Comparison of ENCODE assay signal across 21 cellular contexts in genomic region chr6:54107470-54107869, GRCh38. TPM values are rescaled to one million over a fixed set of nuclear protein-coding genes. Genes with fewer than 3 reads are reported as not detected.
DNase-seq lines count a peak whose midpoint lies in the region; ATAC-seq and TF ChIP-seq lines count a peak whose summit lies in the region.
"Had no signal": no experiment of that assay in that cellular context is flagged by ENCODE, and none has a peak within 500 bp of the region (broad histone marks: within the 10 kb centered on the region; RNA-seq: fewer than 3 reads in every experiment).

No MANE protein-coding gene starts in this region.

- intact Hi-C loops in Right ventricle myocardium superior (cut with DNase I): no loop called here

- TF ChIP-seq CTCF in VCaP (conservative IDR thresholded peaks at IDR 0.05) (no peak), osteocyte (IDR thresholded peaks at IDR 0.05) (no peak)

- H3K27ac Mint-ChIP-seq in osteocyte (ENCODE audit: unreplicated experiment): peak overlapping the region; percentile 29
- H3K27ac Mint-ChIP-seq in stimulated activated naive CD8-positive, alpha-beta T cell treated with anti-CD3 and anti-CD28 coated beads, Interleukin-15, amount 100 ng/mL, for 72 hours: no peak overlapping the region
- H3K27ac Mint-ChIP-seq: CD8-positive, alpha-beta memory T cell had no signal

- H3K27me3 Mint-ChIP-seq in osteocyte (ENCODE audit: unreplicated experiment): no peaks in the 10 kb centered on the region
- no peaks in the 10 kb centered on the region for H3K27me3 Mint-ChIP-seq in stimulated activated naive CD8-positive, alpha-beta T cell treated with anti-CD3 and anti-CD28 coated beads, Interleukin-15, amount 100 ng/mL, for 72 hours
- H3K27me3 Mint-ChIP-seq: CD8-positive, alpha-beta memory T cell had no signal

- peaks cover 2% of the 10 kb centered on the region for H3K36me3 Mint-ChIP-seq in osteocyte (ENCODE audit: unreplicated experiment)
- H3K36me3 Mint-ChIP-seq: CD8-positive, alpha-beta memory T cell had no signal

- DNase-seq in NCI-H446 (lab: John Stamatoyannopoulos, UW) (peak; percentile 49 to 63), Right ventricle myocardium superior (no peak), osteocyte (ENCODE audit: extremely low spot score, unreplicated experiment) (no peak)
- DNase-seq in stimulated activated naive CD8-positive, alpha-beta T cell treated with anti-CD3 and anti-CD28 coated beads, Interleukin-15, amount 100 ng/mL, for 72 hours: no peak
- DNase-seq: CD8-positive, alpha-beta memory T cell; DMS153; EL; HCEC 1CT; MG63; NCI-H1092 treated with DMSO at 0.1 percent for 48 hours; NCI-H187; RPMI8226 had no signal

- peaks cover 10% of the 10 kb centered on the region for H3K9me3 Mint-ChIP-seq in osteocyte (ENCODE audit: unreplicated experiment)
- H3K9me3 Mint-ChIP-seq in stimulated activated naive CD8-positive, alpha-beta T cell treated with anti-CD3 and anti-CD28 coated beads, Interleukin-15, amount 100 ng/mL, for 72 hours: peaks cover 0 to 19% of the 10 kb centered on the region in 2 donors

- H3K27ac ChIP-seq in VCaP: peak overlapping the region; percentile 58
- H3K27ac ChIP-seq: BLaER1, KMS-11, SJSA1 had no signal

- peaks cover 26% of the 10 kb centered on the region for H3K4me1 Mint-ChIP-seq in osteocyte (ENCODE audit: unreplicated experiment)
- no peaks in the 10 kb centered on the region for H3K4me1 Mint-ChIP-seq in stimulated activated naive CD8-positive, alpha-beta T cell treated with anti-CD3 and anti-CD28 coated beads, Interleukin-15, amount 100 ng/mL, for 72 hours
- H3K4me1 Mint-ChIP-seq: CD8-positive, alpha-beta memory T cell had no signal

- peak; percentile 43 for ATAC-seq in Right ventricle myocardium superior (ENCODE audit: poor library complexity)
- no peak for ATAC-seq in GM18498 (IDR thresholded peaks at IDR 0.05; ENCODE audit: unreplicated experiment)
- no peak for ATAC-seq in GM19395 (IDR thresholded peaks at IDR 0.05; ENCODE audit: unreplicated experiment)
- ATAC-seq in stimulated activated naive CD8-positive, alpha-beta T cell treated with anti-CD3 and anti-CD28 coated beads, Interleukin-15, amount 100 ng/mL, for 72 hours: no peak
- ATAC-seq: HepG2 had no signal

- H3K4me3 Mint-ChIP-seq in osteocyte (ENCODE audit: unreplicated experiment): no peak overlapping the region
- no peak overlapping the region for H3K4me3 Mint-ChIP-seq in stimulated activated naive CD8-positive, alpha-beta T cell treated with anti-CD3 and anti-CD28 coated beads, Interleukin-15, amount 100 ng/mL, for 72 hours
- H3K4me3 Mint-ChIP-seq: CD8-positive, alpha-beta memory T cell had no signal

RNA-seq across cellular contexts. Expression of gene MLIP, which starts 3.8 kb away (rescaled TPM):
- total RNA-seq in Right ventricle myocardium superior: 403 TPM
- 0.65 TPM in 1 of 2 replicates, not detected in the other for total RNA-seq in osteocyte
- total RNA-seq: CD8-positive, alpha-beta memory T cell; NCI-H460; OCI-LY7; SJSA1 had no signal

Comparison
In these comparisons a context has a peak if more than half of its experiments do, and no peak if none do; other contexts are left out.
1. DNase-seq: peak in NCI-H446 (2 of 2); none in Right ventricle myocardium superior (single experiment), osteocyte (single experiment) and stimulated activated naive CD8-positive, alpha-beta T cell treated with anti-CD3 and anti-CD28 coated beads, Interleukin-15, amount 100 ng/mL, for 72 hours (0 of 2).
2. RNA of gene MLIP, which starts 3.8 kb away (total RNA-seq): 403 TPM in Right ventricle myocardium superior (single experiment); 0.65 TPM in osteocyte; every median in the first group is over 100 times any median in the second.